12 cellular contexts compared by ENCODE assay signal in genomic region chr10:31004611-31005193, GRCh38. TPM values are rescaled to one million over a fixed set of nuclear protein-coding genes. Genes with fewer than 3 reads are reported as not detected.
DNase-seq lines count a peak whose midpoint lies in the region; ATAC-seq and TF ChIP-seq lines count a peak whose summit lies in the region.
"Had no signal": no experiment of that assay in that cellular context is flagged by ENCODE, and none has a peak within 500 bp of the region (broad histone marks: within the 10 kb centered on the region; RNA-seq: fewer than 3 reads in every experiment).

No MANE protein-coding gene starts in this region.

- H3K4ac ChIP-seq in mesenchymal stem cell (ENCODE audit: low read depth in 1 of 2, low read length in 2 of 2): peak overlapping the region in 1 of 2 experiments; percentile 55

- H2AFZ ChIP-seq in mammary epithelial cell (ENCODE audit: low read depth, low read length) (no peak overlapping the region), mesenchymal stem cell (ENCODE audit: low read depth, low read length) (no peak overlapping the region)

- H3K36me3 ChIP-seq in BLaER1 (no peaks in the 10 kb centered on the region), mammary epithelial cell (ENCODE audit: insufficient read depth, low read length) (no peaks in the 10 kb centered on the region), mesenchymal stem cell (ENCODE audit: control insufficient read depth in 1 of 2, insufficient read depth in 2 of 2, low read depth in 1 of 2, low read length in 2 of 2) (no peaks in the 10 kb centered on the region), tibial nerve (no peaks in the 10 kb centered on the region)
- H3K36me3 ChIP-seq: ovary had no signal

- no peak for TF ChIP-seq POLR2A in tibial nerve (IDR thresholded peaks at IDR 0.05)

- dilution Hi-C loops in mammary epithelial cell (cut with HindIII; ENCODE audit: low sequenced_read_pairs): no loop called here

- H3K9me3 ChIP-seq in BLaER1: no peaks in the 10 kb centered on the region
- no peaks in the 10 kb centered on the region for H3K9me3 ChIP-seq in mammary epithelial cell (replicated peaks; ENCODE audit: insufficient read depth, low read length)
- no peaks in the 10 kb centered on the region for H3K9me3 ChIP-seq in mesenchymal stem cell (ENCODE audit: control insufficient read depth, low read length)
- no peaks in the 10 kb centered on the region for H3K9me3 ChIP-seq in tibial nerve
- H3K9me3 ChIP-seq: ovary had no signal

- no peak overlapping the region for H3K4me3 ChIP-seq in BLaER1
- H3K4me3 ChIP-seq in Jurkat, Clone E6-1 (ENCODE audit: low read length): no peak overlapping the region
- no peak overlapping the region for H3K4me3 ChIP-seq in mammary epithelial cell (replicated peaks in 1 of 3; ENCODE audit: insufficient read depth in 1 of 3, low read depth in 2 of 3, low read length in 3 of 3)
- no peak overlapping the region for H3K4me3 ChIP-seq in mesenchymal stem cell (ENCODE audit: insufficient read depth in 1 of 2, low read depth in 1 of 2, low read length in 2 of 2)
- H3K4me3 ChIP-seq in tibial nerve: no peak overlapping the region
- H3K4me3 ChIP-seq: ovary had no signal

- 90% methylated on average over 3 of the region's 3 CpGs for WGBS in mammary epithelial cell (ENCODE audit: low coverage, missing lambda C conversion rate)
- 27% methylated on average over 3 of the region's 3 CpGs for WGBS in mesenchymal stem cell
- WGBS in tibial nerve, 2 donors: 76 to 84% methylated on average over 3 of the region's 3 CpGs

- H3K23ac ChIP-seq in mesenchymal stem cell (ENCODE audit: low read length in 2 of 2): no peak overlapping the region

- no peaks in the 10 kb centered on the region for H3K79me2 ChIP-seq in mammary epithelial cell (ENCODE audit: insufficient read depth, low read length)

- H3K4me1 ChIP-seq in BLaER1: peaks cover 10% of the 10 kb centered on the region
- peaks cover 3% of the 10 kb centered on the region for H3K4me1 ChIP-seq in mammary epithelial cell (ENCODE audit: insufficient read depth, low read length)
- H3K4me1 ChIP-seq in mesenchymal stem cell (ENCODE audit: control insufficient read depth, insufficient read depth, low read depth, low read length): peaks cover 3% of the 10 kb centered on the region
- peaks cover 0 to 28% (median 10%) of the 10 kb centered on the region in 4 donors for H3K4me1 ChIP-seq in tibial nerve

- no peaks in the 10 kb centered on the region for H3K27me3 ChIP-seq in BLaER1
- H3K27me3 ChIP-seq in mammary epithelial cell (ENCODE audit: insufficient read depth, low read length): no peaks in the 10 kb centered on the region
- H3K27me3 ChIP-seq in mesenchymal stem cell (ENCODE audit: control insufficient read depth in 1 of 2, insufficient read depth in 1 of 2, low read length in 2 of 2): no peaks in the 10 kb centered on the region
- no peaks in the 10 kb centered on the region for H3K27me3 ChIP-seq in tibial nerve
- H3K27me3 ChIP-seq: ovary had no signal

- no TSS peak for BruUV-seq in mammary epithelial cell (replicated peaks; lab: Mats Ljungman, UMichigan)

- no peak for TF ChIP-seq CTCF in mammary epithelial cell (conservative IDR thresholded peaks at IDR 0.05 in 1 of 2, IDR thresholded peaks at IDR 0.05 in 1 of 2; ENCODE audit: extremely low read depth in 1 of 2, insufficient read depth in 1 of 2, low read depth in 1 of 2, low read length in 2 of 2)
- no peak for TF ChIP-seq CTCF in tibial nerve (IDR thresholded peaks at IDR 0.05)

- H3K9ac ChIP-seq in BLaER1: no peak overlapping the region
- no peak overlapping the region for H3K9ac ChIP-seq in mammary epithelial cell (ENCODE audit: insufficient read depth, low read length)
- H3K9ac ChIP-seq in mesenchymal stem cell (ENCODE audit: low read length): peak overlapping the region; percentile 67

- no peak overlapping the region for H2BK15ac ChIP-seq in mesenchymal stem cell (ENCODE audit: low read depth, poor library complexity, severe bottlenecking)

- no peak for ATAC-seq in GM18870 (IDR thresholded peaks at IDR 0.05; ENCODE audit: unreplicated experiment)
- ATAC-seq: stimulated activated memory B cell treated with anti-CD40 and anti-IgM and Interleukin-4, amounts not matched to agents 10 μg/mL and 1 μg/mL and 100 μg/mL, for 72 hours had no signal

- no peak overlapping the region for H2BK12ac ChIP-seq in mesenchymal stem cell (ENCODE audit: low read length in 2 of 2)

- no peak overlapping the region for H4K91ac ChIP-seq in mesenchymal stem cell (ENCODE audit: low read length)

- no peak overlapping the region for H2BK120ac ChIP-seq in mesenchymal stem cell (ENCODE audit: low read depth, low read length)

- in situ Hi-C loops in mammary epithelial cell (cut with MboI; ENCODE audit: low sequenced_read_pairs in 2 of 2): no loop called here

- CTCF ChIA-PET in mammary epithelial cell (lab: Charles Lee; ENCODE audit: low non-redundant PET): no interaction called here

- H3K4me2 ChIP-seq in BLaER1 (peak overlapping the region; percentile 27), mammary epithelial cell (ENCODE audit: insufficient read depth, low read depth, low read length) (no peak overlapping the region), mesenchymal stem cell (ENCODE audit: low read length, poor library complexity, severe bottlenecking) (no peak overlapping the region)

- H3K14ac ChIP-seq in mesenchymal stem cell (ENCODE audit: low read length in 2 of 2): no peak overlapping the region

- no peak for TF ChIP-seq EP300 in tibial nerve (IDR thresholded peaks at IDR 0.05)

- no peak overlapping the region for H4K8ac ChIP-seq in mesenchymal stem cell (ENCODE audit: low read length)

- intact Hi-C loops in mammary epithelial cell (cut with micrococcal nuclease): no loop called here

- no peak overlapping the region for H2AK5ac ChIP-seq in mesenchymal stem cell (ENCODE audit: low read length, severe bottlenecking)

- H3K27ac ChIP-seq in BLaER1: no peak overlapping the region
- H3K27ac ChIP-seq in mammary epithelial cell (ENCODE audit: insufficient read depth, low read depth, low read length): no peak overlapping the region
- H3K27ac ChIP-seq in mesenchymal stem cell (ENCODE audit: low read length, poor library complexity, severe bottlenecking): peak overlapping the region; percentile 81
- no peak overlapping the region for H3K27ac ChIP-seq in tibial nerve
- H3K27ac ChIP-seq: ovary had no signal

- peaks cover 16% of the 10 kb centered on the region for H3K79me1 ChIP-seq in mesenchymal stem cell (replicated peaks; ENCODE audit: low read length, poor library complexity, severe bottlenecking)

- H4K20me1 ChIP-seq in BLaER1 (no peaks in the 10 kb centered on the region), mammary epithelial cell (ENCODE audit: insufficient read depth, low read length) (no peaks in the 10 kb centered on the region)

- peak; percentile 21 for DNase-seq in Jurkat, Clone E6-1 (ENCODE audit: low read depth, low spot score)
- DNase-seq in mammary epithelial cell (peak; percentile 70), mesenchymal stem cell (peak; percentile 76), tibial nerve (ENCODE audit: low spot score in 2 of 2) (no peak), ureter (ENCODE audit: low spot score) (no peak), Kasumi-1 (lab: John Stamatoyannopoulos, UW) (no peak)
- DNase-seq: DMS79 treated with DMSO at 0.1 percent for 48 hours, erythroblast, ovary had no signal

- no peak overlapping the region for H2BK5ac ChIP-seq in mesenchymal stem cell (ENCODE audit: low read depth, low read length, poor library complexity, severe bottlenecking)

- no peak overlapping the region for H3K18ac ChIP-seq in mesenchymal stem cell (ENCODE audit: low read depth in 1 of 2, low read length in 2 of 2)

RNA-seq across cellular contexts. Expression of gene ZNF438, which starts 27.0 kb away (rescaled TPM):
- polyA plus RNA-seq in Jurkat, Clone E6-1 (2012; ENCODE audit: insufficient read depth, insufficient read length): 5.1 TPM
- 1 to 10 TPM; 1.2 to 3.2 TPM for total RNA-seq in mammary epithelial cell
- 1.7 TPM for polyA plus RNA-seq in mammary epithelial cell
- 0.67 TPM for polyA minus RNA-seq in mammary epithelial cell
- 3.4 TPM for polyA plus RNA-seq in mesenchymal stem cell (2013, experiment 1 of 2)
- 3.5 TPM for polyA plus RNA-seq in mesenchymal stem cell (2013, experiment 2 of 2)
- 10 to 100 TPM; 10.8 to 26.5 (median 19.7) TPM for total RNA-seq in tibial nerve
- total RNA-seq in ureter: 11.2 TPM

Comparison
In these comparisons a context has a peak if more than half of its experiments do, and no peak if none do; other contexts are left out.
1. DNase-seq: peak in Jurkat, Clone E6-1 (single experiment), mammary epithelial cell (single experiment) and mesenchymal stem cell (single experiment); none in tibial nerve (0 of 2), ureter (single experiment) and Kasumi-1 (0 of 2).